22 cellular contexts compared by ENCODE assay signal in genomic region chr4:40330536-40330935, GRCh38. TPM values are rescaled to one million over a fixed set of nuclear protein-coding genes. Genes with fewer than 3 reads are reported as not detected.
A peak's percentile ranks its signal among the peaks of the same experiment; 100 is the strongest.
DNase-seq lines count a peak whose midpoint lies in the region; ATAC-seq and TF ChIP-seq lines count a peak whose summit lies in the region.
"Had no signal": no experiment of that assay in that cellular context is flagged by ENCODE, and none has a peak within 500 bp of the region (broad histone marks: within the 10 kb centered on the region; RNA-seq: fewer than 3 reads in every experiment).

No MANE protein-coding gene starts in this region.

- no CpG with 5 or more reads among the region's 7 CpGs for WGBS in neuronal stem cell (ENCODE audit: extremely low coverage in 2 of 2, insufficient read length in 2 of 2, insufficient replicate concordance in 1 of 2), 2 donors

- CTCF ChIA-PET in activated CD8-positive, alpha-beta memory T cell treated with anti-CD3 and anti-CD28 coated beads, Interleukin-2, amount 10 ng/mL, durations not matched to agents 7 days and 5 days (lab: Charles Lee) = interaction anchor here (0.7 kb wide), 1 partner anchor 14 kb away, joined by 3 read pairs; no protein-coding TSS in a partner anchor
- CTCF ChIA-PET in T-cell (lab: Charles Lee) = no interaction called here

- H2AK5ac ChIP-seq in neuronal stem cell (ENCODE audit: low read depth, low read length) = no peak overlapping the region

- H3K4me3 ChIP-seq in neuronal stem cell (ENCODE audit: low read length in 2 of 2) = no peak overlapping the region
- H3K4me3 ChIP-seq: SJCRH30 had no signal

- peaks cover 10% of the 10 kb centered on the region for H3K27me3 Mint-ChIP-seq in activated CD8-positive, alpha-beta memory T cell treated with anti-CD3 and anti-CD28 coated beads, Interleukin-2, amount 10 ng/mL, durations not matched to agents 7 days and 5 days
- H3K27me3 Mint-ChIP-seq in endothelial cell (ENCODE audit: unreplicated experiment) = peaks cover 2% of the 10 kb centered on the region
- peaks cover 0 to 4% of the 10 kb centered on the region in 2 donors for H3K27me3 Mint-ChIP-seq in T-cell

- H3K4me1 Mint-ChIP-seq in activated CD8-positive, alpha-beta memory T cell treated with anti-CD3 and anti-CD28 coated beads, Interleukin-2, amount 10 ng/mL, durations not matched to agents 7 days and 5 days = peaks cover 1% of the 10 kb centered on the region
- H3K4me1 Mint-ChIP-seq in endothelial cell (ENCODE audit: unreplicated experiment) (peaks cover 8% of the 10 kb centered on the region), T-cell (peaks cover 1 to 8% (median 2%) of the 10 kb centered on the region in 3 donors)

- H3K4me1 ChIP-seq in neuronal stem cell (ENCODE audit: control insufficient read depth in 2 of 2, insufficient read depth in 1 of 2, low read depth in 1 of 2, low read length in 2 of 2) = peaks cover 12 to 15% of the 10 kb centered on the region in 2 donors

- H3K4me2 ChIP-seq in neuronal stem cell (ENCODE audit: insufficient read depth, low read length, poor library complexity, severe bottlenecking) = no peak overlapping the region

- POLR2A ChIA-PET in T-cell (lab: Charles Lee) = no interaction called here

- no peaks in the 10 kb centered on the region for H3K9me3 Mint-ChIP-seq in activated CD8-positive, alpha-beta memory T cell treated with anti-CD3 and anti-CD28 coated beads, Interleukin-2, amount 10 ng/mL, durations not matched to agents 7 days and 5 days (ENCODE audit: low read depth)
- H3K9me3 Mint-ChIP-seq in endothelial cell (ENCODE audit: unreplicated experiment) (no peaks in the 10 kb centered on the region), T-cell (no peaks in the 10 kb centered on the region)
- H3K9me3 Mint-ChIP-seq: CD4-positive, CD25-positive, alpha-beta regulatory T cell; H9; HFFc6 had no signal

- no peak overlapping the region for H2BK5ac ChIP-seq in neuronal stem cell (ENCODE audit: low read length)

- H3K27ac Mint-ChIP-seq in activated CD8-positive, alpha-beta memory T cell treated with anti-CD3 and anti-CD28 coated beads, Interleukin-2, amount 10 ng/mL, durations not matched to agents 7 days and 5 days = no peak overlapping the region
- H3K27ac Mint-ChIP-seq in endothelial cell (ENCODE audit: unreplicated experiment) (peak overlapping the region; percentile 10), T-cell (no peak overlapping the region)
- H3K27ac Mint-ChIP-seq: B cell; CD4-positive, CD25-positive, alpha-beta regulatory T cell; H9; HFFc6 had no signal

- H4K91ac ChIP-seq in neuronal stem cell (ENCODE audit: low read depth, low read length, poor library complexity) = no peak overlapping the region

- no peak for ATAC-seq in activated CD8-positive, alpha-beta memory T cell treated with anti-CD3 and anti-CD28 coated beads, Interleukin-2, amount 10 ng/mL, durations not matched to agents 7 days and 5 days
- ATAC-seq in HG03354 (IDR thresholded peaks at IDR 0.05; ENCODE audit: poor library complexity, severe bottlenecking, unreplicated experiment) (no peak), T-cell (replicated peaks in 1 of 4) (no peak)
- ATAC-seq: Panc1 had no signal

- no peak overlapping the region for H2BK12ac ChIP-seq in neuronal stem cell (ENCODE audit: low read length)

- no peak overlapping the region for H4K8ac ChIP-seq in neuronal stem cell (ENCODE audit: low read depth, low read length)

- no peaks in the 10 kb centered on the region for H3K27me3 ChIP-seq in neuronal stem cell (ENCODE audit: control insufficient read depth in 3 of 3, insufficient read depth in 3 of 3, low read depth in 1 of 3, low read length in 3 of 3)
- H3K27me3 ChIP-seq: SJCRH30 had no signal

- no peak overlapping the region for H3K14ac ChIP-seq in neuronal stem cell (ENCODE audit: low read length)

- peak overlapping the region; percentile 3 for H2AFZ ChIP-seq in neuronal stem cell (ENCODE audit: low read length)

- H3K36me3 Mint-ChIP-seq in activated CD8-positive, alpha-beta memory T cell treated with anti-CD3 and anti-CD28 coated beads, Interleukin-2, amount 10 ng/mL, durations not matched to agents 7 days and 5 days = no peaks in the 10 kb centered on the region
- H3K36me3 Mint-ChIP-seq in endothelial cell (ENCODE audit: low read depth, unreplicated experiment) (no peaks in the 10 kb centered on the region), T-cell (no peaks in the 10 kb centered on the region)

- H3K79me1 ChIP-seq in neuronal stem cell (ENCODE audit: low read depth, low read length) = no peaks in the 10 kb centered on the region

- no peak overlapping the region for H3K18ac ChIP-seq in neuronal stem cell (ENCODE audit: low read length)

- H3K4me3 Mint-ChIP-seq in activated CD8-positive, alpha-beta memory T cell treated with anti-CD3 and anti-CD28 coated beads, Interleukin-2, amount 10 ng/mL, durations not matched to agents 7 days and 5 days = no peak overlapping the region
- no peak overlapping the region for H3K4me3 Mint-ChIP-seq in endothelial cell (ENCODE audit: unreplicated experiment)
- no peak overlapping the region for H3K4me3 Mint-ChIP-seq in T-cell
- H3K4me3 Mint-ChIP-seq: B cell; CD4-positive, CD25-positive, alpha-beta regulatory T cell; H9; HFFc6 had no signal

- H2BK15ac ChIP-seq in neuronal stem cell (ENCODE audit: low read length) = no peak overlapping the region

- H3K9ac ChIP-seq in neuronal stem cell (ENCODE audit: low read depth, low read length, poor library complexity) = no peak overlapping the region

- TF ChIP-seq CTCF in endothelial cell (IDR thresholded peaks at IDR 0.05; ENCODE audit: unreplicated experiment) = no peak

- no peak overlapping the region for H3K27ac ChIP-seq in neuronal stem cell (replicated peaks; ENCODE audit: low read length)
- H3K27ac ChIP-seq: SJCRH30 had no signal

- no peaks in the 10 kb centered on the region for H3K9me3 ChIP-seq in neuronal stem cell (replicated peaks in 1 of 2; ENCODE audit: control insufficient read depth in 2 of 2, insufficient read depth in 1 of 2, low read depth in 1 of 2, low read length in 2 of 2)
- H3K9me3 ChIP-seq: SJCRH30 had no signal

- no peak overlapping the region for H3K23ac ChIP-seq in neuronal stem cell (ENCODE audit: low read depth, low read length, poor library complexity)

- no peak overlapping the region for H3K4ac ChIP-seq in neuronal stem cell (ENCODE audit: low read length)

- H3K36me3 ChIP-seq in neuronal stem cell (replicated peaks in 1 of 2; ENCODE audit: control insufficient read depth in 2 of 2, insufficient read depth in 2 of 2, low read length in 2 of 2) = no peaks in the 10 kb centered on the region
- H3K36me3 ChIP-seq: SJCRH30 had no signal

- no peak overlapping the region for H2BK120ac ChIP-seq in neuronal stem cell (ENCODE audit: low read depth, low read length)

- DNase-seq in activated CD8-positive, alpha-beta memory T cell treated with anti-CD3 and anti-CD28 coated beads, Interleukin-2, amount 10 ng/mL, durations not matched to agents 7 days and 5 days = peak; percentile 34
- no peak for DNase-seq in activated CD8-positive, alpha-beta memory T cell treated with anti-CD3 and anti-CD28 coated beads, Interleukin-2, amount 50 U/mL, for 4 hours
- DNase-seq in endothelial cell (ENCODE audit: low spot score) (no peak), neuronal stem cell (ENCODE audit: low spot score) (no peak), 8988T (no peak), NCI-H1092 (lab: John Stamatoyannopoulos, UW) (no peak), T-cell (no peak)
- DNase-seq: CD4-positive, CD25-positive, alpha-beta regulatory T cell; EL; GF-D8; H9; HFFc6; KG1; NCI-H1105; NCI-H2029 treated with DMSO at 0.1 percent for 48 hours; NCI-H345; NCI-H524; NCI-H774; SJCRH30 had no signal

RNA-seq across cellular contexts. Expression of gene CHRNA9, which starts 4.6 kb away (rescaled TPM):
- total RNA-seq in activated CD8-positive, alpha-beta memory T cell treated with anti-CD3 and anti-CD28 coated beads, Interleukin-2, amount 10 ng/mL, durations not matched to agents 7 days and 5 days = under 1 TPM in 1 of 2 experiments, not detected in 1; 0.18 TPM
- total RNA-seq in endothelial cell (ENCODE audit: unreplicated experiment) (not detected), T-cell (under 1 TPM in 3 of 5 donors, not detected in 2; 0.10 to 0.23 (median 0.15) TPM)
- 0.86 TPM for polyA plus RNA-seq in neuronal stem cell (2013, experiment 1 of 2)
- polyA plus RNA-seq in neuronal stem cell (2013, experiment 2 of 2) = 0.89 TPM
- total RNA-seq: B cell; CD4-positive, CD25-positive, alpha-beta regulatory T cell; HFFc6 had no signal
